7 cellular contexts compared by ENCODE assay signal in the genomic region with DNA sequence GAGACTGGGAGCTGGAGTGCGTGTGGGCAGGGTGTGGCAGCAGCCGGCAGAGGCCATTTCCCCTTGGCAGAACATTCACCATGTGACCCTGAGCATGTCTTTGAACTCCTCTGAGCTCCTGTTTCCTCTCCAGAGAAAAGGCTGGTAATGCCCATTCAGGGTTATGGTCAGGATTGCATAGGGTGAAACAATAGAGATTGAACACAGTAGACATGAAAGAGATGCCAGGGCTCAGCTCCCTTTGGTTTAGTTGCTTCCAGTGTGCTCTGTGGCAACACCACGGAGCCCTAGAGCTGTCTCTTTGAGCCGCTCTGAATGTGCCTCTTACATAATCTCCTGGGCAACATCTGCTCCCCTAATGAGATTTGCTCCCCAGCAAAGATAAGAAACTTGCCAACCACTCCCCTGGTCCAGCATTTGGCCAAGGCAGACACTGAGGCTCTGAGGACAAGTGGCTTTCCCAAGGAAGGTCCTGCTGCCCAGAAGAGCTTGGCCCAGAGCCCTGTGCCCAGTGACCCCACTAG. TPM values are rescaled to one million over a fixed set of nuclear protein-coding genes. Genes with fewer than 3 reads are reported as not detected.
A peak's percentile ranks its signal among the peaks of the same experiment; 100 is the strongest.
DNase-seq lines count a peak whose midpoint lies in the region; ATAC-seq and TF ChIP-seq lines count a peak whose summit lies in the region.
"Had no signal": no experiment of that assay in that cellular context is flagged by ENCODE, and none has a peak within 500 bp of the region (broad histone marks: within the 10 kb centered on the region; RNA-seq: fewer than 3 reads in every experiment).

No MANE protein-coding gene starts in this region.

- intact Hi-C loops in activated CD4-positive, alpha-beta T cell treated with anti-CD3 and anti-CD28 coated beads for 36 hours (cut with DNase I, micrococcal nuclease): no loop called here

- H3K27ac ChIP-seq in foreskin keratinocyte: no peak overlapping the region

- H3K36me3 Mint-ChIP-seq in activated CD4-positive, alpha-beta T cell treated with anti-CD3 and anti-CD28 coated beads for 36 hours (ENCODE audit: low read depth): no peaks in the 10 kb centered on the region

- ATAC-seq in esophagus mucosa (peak; percentile 54), foreskin keratinocyte (no peak)
- ATAC-seq in activated CD4-positive, alpha-beta T cell treated with anti-CD3 and anti-CD28 coated beads for 36 hours: no peak

- DNase-seq in NCI-H69 (lab: John Stamatoyannopoulos, UW) (peak; percentile 29), foreskin keratinocyte (no peak)
- DNase-seq in stimulated activated CD4-positive, alpha-beta T cell treated with anti-CD3 and anti-CD28 coated beads, Interleukin-4, amount 100 ng/mL, for 24 hours: no peak
- no peak for DNase-seq in activated CD4-positive, alpha-beta T cell treated with anti-CD3 and anti-CD28 coated beads for 36 hours

- CTCF ChIA-PET in activated CD4-positive, alpha-beta T cell treated with anti-CD3 and anti-CD28 coated beads for 36 hours (lab: Charles Lee): interaction anchor here (1.1 to 1.6 kb wide), 2 partner anchors 14 to 22 kb away, joined by 4 to 5 read pairs; no protein-coding TSS in a partner anchor

- POLR2A ChIA-PET in activated CD4-positive, alpha-beta T cell treated with anti-CD3 and anti-CD28 coated beads for 36 hours (lab: Charles Lee): no interaction called here

- no peaks in the 10 kb centered on the region for H3K9me3 Mint-ChIP-seq in activated CD4-positive, alpha-beta T cell treated with anti-CD3 and anti-CD28 coated beads for 36 hours (ENCODE audit: low read depth)

- H3K4me1 ChIP-seq in skeletal muscle satellite cell (ENCODE audit: control insufficient read depth, insufficient read depth, low read length) (peaks cover 12% of the 10 kb centered on the region), foreskin keratinocyte (peaks cover 3% of the 10 kb centered on the region)

- H3K9ac ChIP-seq in skeletal muscle satellite cell (ENCODE audit: low read depth, low read length): no peak overlapping the region

- peak overlapping the region; percentile 5 for H3K4me2 ChIP-seq in skeletal muscle satellite cell (ENCODE audit: low read length)

- H3K9me3 ChIP-seq in skeletal muscle satellite cell (replicated peaks; ENCODE audit: low read length): peaks cover 9% of the 10 kb centered on the region

- TF ChIP-seq CTCF in foreskin keratinocyte (conservative IDR thresholded peaks at IDR 0.05): no peak

- H3K27me3 ChIP-seq in skeletal muscle satellite cell (ENCODE audit: control insufficient read depth, insufficient read depth, low read length) (peaks cover 2% of the 10 kb centered on the region), foreskin keratinocyte (peaks cover 10% of the 10 kb centered on the region)

- H3K4me1 Mint-ChIP-seq in activated CD4-positive, alpha-beta T cell treated with anti-CD3 and anti-CD28 coated beads for 36 hours: no peaks in the 10 kb centered on the region

- H3K36me3 ChIP-seq in skeletal muscle satellite cell (ENCODE audit: insufficient read depth, low read length): no peaks in the 10 kb centered on the region

- no peak overlapping the region for H3K27ac Mint-ChIP-seq in activated CD4-positive, alpha-beta T cell treated with anti-CD3 and anti-CD28 coated beads for 36 hours
- H3K27ac Mint-ChIP-seq: progenitor cell of endocrine pancreas had no signal

- peaks cover 8% of the 10 kb centered on the region for H3K27me3 Mint-ChIP-seq in activated CD4-positive, alpha-beta T cell treated with anti-CD3 and anti-CD28 coated beads for 36 hours

- no peak overlapping the region for H3K4me3 Mint-ChIP-seq in activated CD4-positive, alpha-beta T cell treated with anti-CD3 and anti-CD28 coated beads for 36 hours

- no peak overlapping the region for H3K4me3 ChIP-seq in skeletal muscle satellite cell (ENCODE audit: low read length)

RNA-seq across cellular contexts. Expression of gene IFI27, which starts 4.6 kb away (rescaled TPM):
- 70.2 TPM for total RNA-seq in esophagus mucosa
- 10.9 and 43.2 TPM in 2 replicates for total RNA-seq in skeletal muscle satellite cell (2012; rRNA removed)
- total RNA-seq in activated CD4-positive, alpha-beta T cell treated with anti-CD3 and anti-CD28 coated beads for 36 hours: 1 to 10 TPM; 3.0 to 3.1 TPM
- total RNA-seq in foreskin keratinocyte: 315 and 774 TPM in 2 replicates
- 486 and 1,280 TPM in 2 replicates for polyA plus RNA-seq in foreskin keratinocyte

RNA-seq across cellular contexts. Expression of gene IFI27L2, which starts 14.3 kb away (rescaled TPM):
- 30.8 TPM for total RNA-seq in esophagus mucosa
- 47.4 and 59.6 TPM in 2 replicates for total RNA-seq in skeletal muscle satellite cell (2012; rRNA removed)
- 10 to 100 TPM; 57.3 to 66.9 TPM for total RNA-seq in activated CD4-positive, alpha-beta T cell treated with anti-CD3 and anti-CD28 coated beads for 36 hours
- total RNA-seq in foreskin keratinocyte: 101 and 145 TPM in 2 replicates
- 160 and 242 TPM in 2 replicates for polyA plus RNA-seq in foreskin keratinocyte

RNA-seq across cellular contexts. Expression of gene IFI27L1, which starts 34.0 kb away (rescaled TPM):
- total RNA-seq in esophagus mucosa: 18.1 TPM
- 5.1 and 9.0 TPM in 2 replicates for total RNA-seq in skeletal muscle satellite cell (2012; rRNA removed)
- total RNA-seq in activated CD4-positive, alpha-beta T cell treated with anti-CD3 and anti-CD28 coated beads for 36 hours: 10 to 100 TPM; 22.3 to 27.1 TPM
- total RNA-seq in foreskin keratinocyte: 23.6 and 25.3 TPM in 2 replicates
- 32.3 and 38.1 TPM in 2 replicates for polyA plus RNA-seq in foreskin keratinocyte

RNA-seq across cellular contexts. Expression of gene DDX24, which starts 34.1 kb away (rescaled TPM):
- total RNA-seq in esophagus mucosa: 67.3 TPM
- 105 and 122 TPM in 2 replicates for total RNA-seq in skeletal muscle satellite cell (2012; rRNA removed)
- total RNA-seq in activated CD4-positive, alpha-beta T cell treated with anti-CD3 and anti-CD28 coated beads for 36 hours: 100 to 1,000 TPM; 259 to 390 TPM
- 157 and 163 TPM in 2 replicates for total RNA-seq in foreskin keratinocyte
- polyA plus RNA-seq in foreskin keratinocyte: 96.2 and 107 TPM in 2 replicates

RNA-seq across cellular contexts. Expression of gene PPP4R4, which starts 59.0 kb away (rescaled TPM):
- total RNA-seq in esophagus mucosa (0.04 TPM), foreskin keratinocyte (4.4 and 6.7 TPM in 2 replicates)
- under 0.01 and 0.22 TPM in 2 replicates for total RNA-seq in skeletal muscle satellite cell (2012; rRNA removed)
- 10 to 100 TPM; 21.4 TPM for total RNA-seq in activated CD4-positive, alpha-beta T cell treated with anti-CD3 and anti-CD28 coated beads for 36 hours
- polyA plus RNA-seq in foreskin keratinocyte: 1.4 and 1.9 TPM in 2 replicates

Comparison
In these comparisons a context has a peak if more than half of its experiments do, and no peak if none do; other contexts are left out.
1. RNA of gene IFI27, which starts 4.6 kb away (total RNA-seq): 315 to 774 TPM in foreskin keratinocyte and 70.2 TPM in esophagus mucosa (single experiment); 3.0 to 3.1 TPM in activated CD4-positive, alpha-beta T cell treated with anti-CD3 and anti-CD28 coated beads for 36 hours; every median in the first group is over 10 times any median in the second.